ENCODE assay signal across 24 cellular contexts in genomic region chr1:91770675-91771074, GRCh38.
"Had no signal": no experiment of that assay in that cellular context is flagged by ENCODE, and none has a peak within 500 bp of the region (broad histone marks: within the 10 kb centered on the region; RNA-seq: fewer than 3 reads in every experiment).

No MANE protein-coding gene starts in this region.

- H3K4me1 ChIP-seq: Peyer's patch had no signal

- FAIRE-seq: bronchial epithelial cell had no signal

- H3K4me3 ChIP-seq: body of pancreas, Peyer's patch had no signal

- H3K27ac ChIP-seq: body of pancreas, Peyer's patch had no signal

- H3K36me3 ChIP-seq: Peyer's patch had no signal

- ATAC-seq: activated CD8-positive, alpha-beta T cell treated with anti-CD3 and anti-CD28 coated beads for 36 hours; body of pancreas; T-helper 17 cell; WTC11 had no signal

- H3K36me3 Mint-ChIP-seq: WTC11 had no signal

- H3K9me3 Mint-ChIP-seq: activated CD8-positive, alpha-beta T cell treated with anti-CD3 and anti-CD28 coated beads for 36 hours; activated naive CD4-positive, alpha-beta T cell treated with anti-CD3 and anti-CD28 coated beads, Interleukin-2, amount 50 U/mL, for 24 hours; activated T-cell treated with anti-CD3 and anti-CD28 coated beads, Interleukin-2, amount 50 U/mL, for 24 hours; WTC11 had no signal

- DNase-seq: activated CD4-positive, alpha-beta T cell treated with anti-CD3 and anti-CD28 coated beads for 1 hour; activated CD8-positive, alpha-beta T cell treated with anti-CD3 and anti-CD28 coated beads for 36 hours; activated effector memory CD4-positive, alpha-beta T cell treated with Interleukin-2 at 50 U/mL for 16 hours; activated naive CD4-positive, alpha-beta T cell; activated T-cell treated with anti-CD3 and anti-CD28 coated beads, Interleukin-2, amount 50 U/mL, for 24 hours; aorta; body of pancreas; Karpas-422; MM.1S; NCI-H1105; NCI-H1436 treated with DMSO at 0.1 percent for 48 hours; NCI-H187; NCI-H2081; NCI-H510A treated with DMSO at 0.1 percent for 48 hours; NCI-H69; NK-92 treated with Interleukin-12 subunit alpha and Interleukin-12 subunit beta, amount 100 ng/mL, for 24 hours; Peyer's patch; SHP77 treated with DMSO at 0.1 percent for 48 hours; T-helper 17 cell; T-helper 9 cell had no signal

- H3K9me3 ChIP-seq: body of pancreas, Peyer's patch had no signal

- H3K27me3 Mint-ChIP-seq: activated CD8-positive, alpha-beta T cell treated with anti-CD3 and anti-CD28 coated beads for 36 hours; activated naive CD4-positive, alpha-beta T cell treated with anti-CD3 and anti-CD28 coated beads, Interleukin-2, amount 50 U/mL, for 24 hours; activated T-cell treated with anti-CD3 and anti-CD28 coated beads, Interleukin-2, amount 50 U/mL, for 24 hours; T-helper 17 cell had no signal

- H3K4me3 Mint-ChIP-seq: activated CD8-positive, alpha-beta T cell treated with anti-CD3 and anti-CD28 coated beads for 36 hours; activated naive CD4-positive, alpha-beta T cell treated with anti-CD3 and anti-CD28 coated beads, Interleukin-2, amount 50 U/mL, for 24 hours; activated T-cell treated with anti-CD3 and anti-CD28 coated beads, Interleukin-2, amount 50 U/mL, for 24 hours; activated T-helper 1 cell treated with anti-CD3 and anti-CD28 coated beads, Interleukin-12 subunit alpha, Interleukin-12 subunit beta, Interleukin-2, Interleukin-4 antibody, amounts not matched to agents 30 ng/mL and 10 ng/mL and 1 ng/mL, durations not matched to agents 14 hours and 24 hours and 36 hours; T-helper 17 cell; WTC11 had no signal

- H3K27me3 ChIP-seq: body of pancreas, Peyer's patch had no signal

- H3K27ac Mint-ChIP-seq: activated CD8-positive, alpha-beta T cell treated with anti-CD3 and anti-CD28 coated beads for 36 hours; activated naive CD4-positive, alpha-beta T cell treated with anti-CD3 and anti-CD28 coated beads, Interleukin-2, amount 50 U/mL, for 24 hours; activated T-cell treated with anti-CD3 and anti-CD28 coated beads, Interleukin-2, amount 50 U/mL, for 24 hours; activated T-helper 1 cell treated with anti-CD3 and anti-CD28 coated beads, Interleukin-12 subunit alpha, Interleukin-12 subunit beta, Interleukin-2, Interleukin-4 antibody, amounts not matched to agents 30 ng/mL and 10 ng/mL and 1 ng/mL, durations not matched to agents 14 hours and 24 hours and 36 hours; T-helper 17 cell; WTC11 had no signal
